21 cellular contexts compared by ENCODE assay signal in the genomic region with DNA sequence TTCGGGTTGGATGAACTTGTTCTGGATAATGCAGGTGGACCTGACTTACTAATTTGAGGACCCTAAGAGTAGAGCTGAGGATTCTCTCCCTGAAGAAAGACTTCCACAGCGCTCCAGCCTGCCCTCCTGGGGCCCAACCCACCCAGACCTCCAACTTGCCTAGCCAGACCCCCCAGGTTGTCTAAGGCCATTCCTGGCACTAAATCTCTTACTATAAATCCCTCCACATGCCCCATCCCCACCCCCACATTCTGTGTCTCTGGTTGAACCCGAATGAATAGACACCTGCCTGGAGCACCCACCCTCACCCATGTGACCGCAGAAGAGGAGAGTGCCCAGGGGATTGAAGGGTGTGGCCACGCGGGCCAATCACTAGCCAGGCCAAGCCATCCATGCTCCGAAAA.
"Had no signal": no experiment of that assay in that cellular context is flagged by ENCODE, and none has a peak within 500 bp of the region (broad histone marks: within the 10 kb centered on the region; RNA-seq: fewer than 3 reads in every experiment).

No MANE protein-coding gene starts in this region.

- H3K4me3 Mint-ChIP-seq: activated CD8-positive, alpha-beta T cell treated with anti-CD3 and anti-CD28 coated beads, Interleukin-2, amount 10 ng/mL, durations not matched to agents 7 days and 5 days; activated naive CD8-positive, alpha-beta T cell; activated T-cell treated with anti-CD3 and anti-CD28 coated beads, Interleukin-2, amount 50 U/mL, for 24 hours; activated T-helper 17 cell treated with anti-CD3 and anti-CD28 coated beads, Interleukin-2, amount 50 U/mL, for 72 hours; stimulated activated naive CD8-positive, alpha-beta T cell treated with anti-CD3 and anti-CD28 coated beads, Interleukin-15, Interleukin-2, amounts not matched to agents 100 ng/mL and 50 ng/mL, for 24 hours had no signal

- H3K27me3 ChIP-seq: adrenal gland, ascending aorta, foreskin keratinocyte, uterus had no signal

- H3K9me3 Mint-ChIP-seq: activated T-cell treated with anti-CD3 and anti-CD28 coated beads, Interleukin-2, amount 50 U/mL, for 24 hours; activated T-helper 17 cell treated with anti-CD3 and anti-CD28 coated beads, Interleukin-2, amount 50 U/mL, for 72 hours; natural killer cell; stimulated activated naive CD8-positive, alpha-beta T cell treated with anti-CD3 and anti-CD28 coated beads, Interleukin-15, Interleukin-2, amounts not matched to agents 100 ng/mL and 50 ng/mL, for 24 hours had no signal

- DNase-seq: activated CD4-positive, alpha-beta T cell treated with anti-CD3 and anti-CD28 coated beads for 1 hour; activated CD4-positive, alpha-beta T cell treated with anti-CD3 and anti-CD28 coated beads, Interleukin-2, amount 50 U/mL, for 1 hour; activated CD8-positive, alpha-beta T cell treated with anti-CD3 and anti-CD28 coated beads, Interleukin-2, amount 10 ng/mL, durations not matched to agents 7 days and 5 days; activated T-cell treated with anti-CD3 and anti-CD28 coated beads, Interleukin-2, amount 50 U/mL, for 24 hours; cortex of kidney; effector CD4-positive, alpha-beta T cell; erythroblast; foreskin keratinocyte; left lung; midbrain; natural killer cell; stimulated activated CD4-positive, alpha-beta T cell treated with anti-CD3 and anti-CD28 coated beads, Interleukin-4, amount 100 ng/mL, for 4 hours; T-helper 9 cell; uterus had no signal

- H3K27ac Mint-ChIP-seq: activated CD8-positive, alpha-beta T cell treated with anti-CD3 and anti-CD28 coated beads, Interleukin-2, amount 10 ng/mL, durations not matched to agents 7 days and 5 days; activated naive CD8-positive, alpha-beta T cell; activated T-cell treated with anti-CD3 and anti-CD28 coated beads, Interleukin-2, amount 50 U/mL, for 24 hours; activated T-helper 17 cell treated with anti-CD3 and anti-CD28 coated beads, Interleukin-2, amount 50 U/mL, for 72 hours; natural killer cell had no signal

- H3K4me3 ChIP-seq: adrenal gland, ascending aorta, left lung, prostate gland, tibial nerve, uterus had no signal

- H3K4me1 ChIP-seq: adrenal gland, ascending aorta, foreskin keratinocyte, left lung, prostate gland, tibial nerve, uterus had no signal

- H3K4me1 Mint-ChIP-seq: activated T-helper 17 cell treated with anti-CD3 and anti-CD28 coated beads, Interleukin-2, amount 50 U/mL, for 72 hours had no signal

- H3K27ac ChIP-seq: adrenal gland, ascending aorta, foreskin keratinocyte, left lung, prostate gland, tibial nerve, uterus had no signal

- H3K36me3 Mint-ChIP-seq: activated naive CD8-positive, alpha-beta T cell; natural killer cell had no signal

- H3K36me3 ChIP-seq: adrenal gland, ascending aorta, left lung, prostate gland, tibial nerve, uterus had no signal

- H3K9me3 ChIP-seq: adrenal gland, ascending aorta, left lung, prostate gland, uterus had no signal

- ATAC-seq: activated CD8-positive, alpha-beta T cell treated with anti-CD3 and anti-CD28 coated beads, Interleukin-2, amount 10 ng/mL, durations not matched to agents 7 days and 5 days; activated T-helper 17 cell treated with anti-CD3 and anti-CD28 coated beads, Interleukin-2, amount 50 U/mL, for 72 hours; foreskin keratinocyte; left lung had no signal
